ENCODE assay signal across 14 cellular contexts in the genomic region with DNA sequence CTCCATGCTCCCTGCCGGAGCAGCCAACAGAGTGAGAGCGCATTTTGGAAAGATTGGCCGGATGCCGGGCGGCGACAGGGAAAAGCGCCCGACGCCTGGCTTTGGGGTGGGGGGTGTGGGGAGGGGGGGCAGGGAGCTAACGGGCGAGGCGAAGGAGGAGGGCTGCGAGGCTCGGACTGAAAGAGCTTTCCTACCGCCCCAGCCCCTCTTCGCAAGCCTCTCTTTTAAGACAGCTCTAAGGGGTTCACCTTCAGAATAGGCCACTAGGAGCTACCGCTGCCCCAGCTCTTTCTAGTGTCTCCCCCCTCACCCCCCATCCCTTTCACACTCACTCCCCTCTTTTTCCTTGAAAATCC. TPM values are rescaled to one million over a fixed set of nuclear protein-coding genes. Genes with fewer than 3 reads are reported as not detected.
DNase-seq lines count a peak whose midpoint lies in the region; ATAC-seq, FAIRE-seq and TF ChIP-seq lines count a peak whose summit lies in the region.
"Had no signal": no experiment of that assay in that cellular context is flagged by ENCODE, and none has a peak within 500 bp of the region (broad histone marks: within the 10 kb centered on the region; RNA-seq: fewer than 3 reads in every experiment).

No MANE protein-coding gene starts in this region.

- H3K27ac Mint-ChIP-seq in immature natural killer cell = no peak overlapping the region

- H3K9me3 ChIP-seq in esophagus squamous epithelium (no peaks in the 10 kb centered on the region), neuronal stem cell (replicated peaks in 1 of 2; ENCODE audit: control insufficient read depth in 2 of 2, insufficient read depth in 1 of 2, low read depth in 1 of 2, low read length in 2 of 2) (peaks cover 0 to 3% of the 10 kb centered on the region in 2 donors), HepG2 (ENCODE audit: low read length) (no peaks in the 10 kb centered on the region)
- H3K9me3 ChIP-seq: Caco-2 had no signal

- H3K4me2 ChIP-seq in neuronal stem cell (ENCODE audit: insufficient read depth, low read length, poor library complexity, severe bottlenecking) = peak overlapping the region; percentile 99
- no peak overlapping the region for H3K4me2 ChIP-seq in HepG2 (ENCODE audit: low read depth, low read length)

- no peak overlapping the region for H3K14ac ChIP-seq in neuronal stem cell (ENCODE audit: low read length)

- TF ChIP-seq CTCF in AG09309 (IDR thresholded peaks at IDR 0.05; ENCODE audit: control insufficient read depth, insufficient read depth, low read depth, low read length, missing control alignments) = no peak
- TF ChIP-seq CTCF in HFF-Myc (IDR thresholded peaks at IDR 0.05; ENCODE audit: low read depth, low read length, missing control alignments) = no peak
- no peak for TF ChIP-seq CTCF in esophagus squamous epithelium (IDR thresholded peaks at IDR 0.05)
- no peak for TF ChIP-seq CTCF in HepG2 (CRISPR knock-in tag; IDR thresholded peaks at IDR 0.05)

- H3K27ac ChIP-seq in esophagus squamous epithelium (no peak overlapping the region), neuronal stem cell (replicated peaks; ENCODE audit: low read length) (peak overlapping the region; percentile 74), HepG2 (ENCODE audit: extremely low read length, insufficient read depth, low read length) (no peak overlapping the region)
- H3K27ac ChIP-seq: HL-60 had no signal

- H3K79me2 ChIP-seq in HepG2 (ENCODE audit: insufficient read depth, low read length) = no peaks in the 10 kb centered on the region

- WGBS in esophagus squamous epithelium, 2 donors = 8 to 10% methylated on average over 5 to 8 of the region's 17 CpGs
- WGBS in neuronal stem cell (ENCODE audit: extremely low coverage in 2 of 2, insufficient read length in 2 of 2, insufficient replicate concordance in 1 of 2), 2 donors = no CpG with 5 or more reads among the region's 17 CpGs
- WGBS in HepG2 (ENCODE audit: low lambda C conversion rate) = 59% methylated on average over 17 of the region's 17 CpGs

- H3K4me1 ChIP-seq in esophagus squamous epithelium = peaks cover 11 to 31% (median 13%) of the 10 kb centered on the region in 3 donors
- peaks cover 10 to 38% of the 10 kb centered on the region in 2 donors for H3K4me1 ChIP-seq in neuronal stem cell (ENCODE audit: control insufficient read depth in 2 of 2, insufficient read depth in 1 of 2, low read depth in 1 of 2, low read length in 2 of 2)
- H3K4me1 ChIP-seq in HepG2 (ENCODE audit: insufficient read depth, low read length) = no peaks in the 10 kb centered on the region
- H3K4me1 ChIP-seq: Caco-2 had no signal

- TF ChIP-seq EP300 in HepG2 (IDR thresholded peaks at IDR 0.05; ENCODE audit: low read depth in 2 of 2, low read length in 2 of 2) (no peak), HepG2 (CRISPR knock-in tag; IDR thresholded peaks at IDR 0.05; ENCODE audit: borderline replicate concordance) (no peak)

- H3K27me3 ChIP-seq in esophagus squamous epithelium (peaks cover 21 to 100% (median 49%) of the 10 kb centered on the region in 4 donors), neuronal stem cell (ENCODE audit: control insufficient read depth in 3 of 3, insufficient read depth in 3 of 3, low read depth in 1 of 3, low read length in 3 of 3) (peaks cover 17 to 97% (median 44%) of the 10 kb centered on the region in 3 experiments), HepG2 (ENCODE audit: control insufficient read depth in 1 of 2, insufficient read depth in 2 of 2, low read length in 2 of 2) (peaks cover 6 to 61% of the 10 kb centered on the region in 2 experiments; a peak in 4 of 5 replicates)

- peaks cover 0 to 5% (median 0%) of the 10 kb centered on the region in 3 donors for H3K36me3 Mint-ChIP-seq in immature natural killer cell

- DNase-seq in AG09309 (ENCODE audit: low read depth) (no peak), HFF-Myc (ENCODE audit: extremely low read depth, low read depth) (no peak), esophagus squamous epithelium (lab: John Stamatoyannopoulos, UW) (no peak), neuronal stem cell (ENCODE audit: low spot score) (peak; percentile 61), HepG2 (ENCODE audit: low spot score) (no peak), NCI-H146 (lab: John Stamatoyannopoulos, UW) (no peak), immature natural killer cell (no peak)
- DNase-seq in stimulated activated CD4-positive, alpha-beta T cell treated with anti-CD3 and anti-CD28 coated beads, Interleukin-4, amount 100 ng/mL, for 4 hours = no peak
- DNase-seq: Caco-2, NCI-H1105, small intestine had no signal

- CTCF ChIA-PET in HepG2 (lab: Yijun Ruan, JAX; ENCODE audit: low intra/inter-chr PET ratio, low total read pairs) = no interaction called here

- no peak overlapping the region for H4K8ac ChIP-seq in neuronal stem cell (ENCODE audit: low read depth, low read length)

- H3K4me3 Mint-ChIP-seq in immature natural killer cell = no peak overlapping the region
- H3K4me3 Mint-ChIP-seq: T-helper 1 cell treated with Interleukin-12 subunit alpha and Interleukin-12 subunit beta and Interleukin-4 antibody, amounts not matched to agents 30 μg/mL and 1 μg/mL, for 36 hours had no signal

- H3K4me3 ChIP-seq in AG09309 (ENCODE audit: control insufficient read depth, low read depth, low read length) (peak overlapping the region; percentile 28; the same call in 1 of the 2 replicates), HFF-Myc (replicated peaks; ENCODE audit: low read depth, low read length) (peak overlapping the region; percentile 13; the same call in 1 of the 2 replicates), esophagus squamous epithelium (peak overlapping the region in 3 of 4 donors; percentile 20 to 57 (median 20)), neuronal stem cell (ENCODE audit: low read length in 2 of 2) (peak overlapping the region; percentile 8 to 78), HepG2 (replicated peaks in 1 of 3; ENCODE audit: insufficient read depth in 1 of 3, low read depth in 2 of 3, low read length in 3 of 3) (no peak overlapping the region)
- H3K4me3 ChIP-seq: lung had no signal

- BruUV-seq in HepG2 (replicated peaks; lab: Mats Ljungman, UMichigan) = no TSS peak

- H2BK12ac ChIP-seq in neuronal stem cell (ENCODE audit: low read length) = no peak overlapping the region

- peaks cover 6% of the 10 kb centered on the region in 2 donors for H3K4me1 Mint-ChIP-seq in immature natural killer cell

- no peak for TF ChIP-seq POLR2A in esophagus squamous epithelium (IDR thresholded peaks at IDR 0.05)
- TF ChIP-seq POLR2A in HepG2 (IDR thresholded peaks at IDR 0.05; ENCODE audit: insufficient read depth in 1 of 2, low read depth in 2 of 2, low read length in 2 of 2) = no peak

- no peak overlapping the region for H3K4ac ChIP-seq in neuronal stem cell (ENCODE audit: low read length)

- H3K23ac ChIP-seq in neuronal stem cell (ENCODE audit: low read depth, low read length, poor library complexity) = peak overlapping the region; percentile 8

- H3K36me3 ChIP-seq in esophagus squamous epithelium = no peaks in the 10 kb centered on the region
- no peaks in the 10 kb centered on the region for H3K36me3 ChIP-seq in neuronal stem cell (replicated peaks in 1 of 2; ENCODE audit: control insufficient read depth in 2 of 2, insufficient read depth in 2 of 2, low read length in 2 of 2)
- no peaks in the 10 kb centered on the region for H3K36me3 ChIP-seq in HepG2 (replicated peaks in 1 of 2; ENCODE audit: control insufficient read depth in 1 of 2, insufficient read depth in 2 of 2, low read length in 2 of 2)

- intact Hi-C loops in esophagus squamous epithelium (cut with DNase I) = no loop called here
- intact Hi-C loops in HepG2 (cut with micrococcal nuclease; ENCODE audit: unreplicated experiment) = no loop called here

- H3K79me1 ChIP-seq in neuronal stem cell (ENCODE audit: low read depth, low read length) = no peaks in the 10 kb centered on the region

- ATAC-seq in HepG2 = no peak

- H4K20me1 ChIP-seq in HepG2 (ENCODE audit: insufficient read depth, low read length) = no peaks in the 10 kb centered on the region

- H3K9me3 Mint-ChIP-seq in immature natural killer cell = peaks cover 0 to 13% (median under 1%) of the 10 kb centered on the region in 6 donors

- peak overlapping the region; percentile 64 for H2BK15ac ChIP-seq in neuronal stem cell (ENCODE audit: low read length)

- TF ChIP-seq RAD21 in HepG2 (CRISPR knock-in tag; IDR thresholded peaks at IDR 0.05) = no peak

- H2BK5ac ChIP-seq in neuronal stem cell (ENCODE audit: low read length) = no peak overlapping the region

- no peak overlapping the region for H2AK5ac ChIP-seq in neuronal stem cell (ENCODE audit: low read depth, low read length)

- H4K91ac ChIP-seq in neuronal stem cell (ENCODE audit: low read depth, low read length, poor library complexity) = no peak overlapping the region

- POLR2A ChIA-PET in HepG2 (lab: Yijun Ruan, JAX) = no interaction called here

- H3K9ac ChIP-seq in neuronal stem cell (ENCODE audit: low read depth, low read length, poor library complexity) = no peak overlapping the region
- no peak overlapping the region for H3K9ac ChIP-seq in HepG2 (ENCODE audit: insufficient read depth, low read depth, low read length)

- in situ Hi-C loops in HepG2 (cut with HindIII; ENCODE audit: extremely low pct_ligation_motif_present, low pct_unique_long_range_greater_than_20kb) = no loop called here

- H3K18ac ChIP-seq in neuronal stem cell (ENCODE audit: low read length) = peak overlapping the region; percentile 96

- peak overlapping the region; percentile 44 for H2BK120ac ChIP-seq in neuronal stem cell (ENCODE audit: low read depth, low read length)

- FAIRE-seq in HepG2 (lab: Jason Lieb, UNC) = no peak
- FAIRE-seq: small intestine had no signal

- peak overlapping the region; percentile 86 for H2AFZ ChIP-seq in neuronal stem cell (ENCODE audit: low read length)
- H2AFZ ChIP-seq in HepG2 (ENCODE audit: low read length) = no peak overlapping the region

- peaks cover 37 to 53% (median 50%) of the 10 kb centered on the region in 3 donors for H3K27me3 Mint-ChIP-seq in immature natural killer cell (ENCODE audit: low read depth in 3 of 3)

RNA-seq across cellular contexts. Expression of a gene that starts 3.5 kb away (rescaled TPM):
- total RNA-seq in esophagus squamous epithelium = not detected
- 0.39 TPM for polyA plus RNA-seq in neuronal stem cell (2013, experiment 1 of 2)
- polyA plus RNA-seq in neuronal stem cell (2013, experiment 2 of 2) = 0.43 TPM
- total RNA-seq in HepG2 (2016; rRNA removed; fragmentation: Illumina TruSeq; extraction: Trizol) = not detected in 2 replicates
- not detected in 2 replicates for total RNA-seq in HepG2 (2016; cell fraction: cytosol; rRNA removed; fragmentation: Illumina TruSeq; extraction: Trizol; ENCODE audit: low read depth)
- total RNA-seq in HepG2 (2016; cell fraction: insoluble cytoplasmic fraction; rRNA removed; fragmentation: Illumina TruSeq; extraction: Trizol) = not detected in 2 replicates
- total RNA-seq in HepG2 (2016; cell fraction: membrane; rRNA removed; fragmentation: Illumina TruSeq; extraction: Trizol) = not detected in 2 replicates
- not detected in 2 replicates for total RNA-seq in HepG2 (2016; cell fraction: nucleus; rRNA removed; fragmentation: Illumina TruSeq; extraction: Trizol)
- not detected in 2 replicates for polyA plus RNA-seq in HepG2 (2011; rRNA removed)
- not detected in 2 replicates for polyA plus RNA-seq in HepG2 (2011; cell fraction: cytosol; rRNA removed)
- not detected in 2 replicates for polyA plus RNA-seq in HepG2 (2011; cell fraction: nucleus; rRNA removed)
- polyA plus RNA-seq in HepG2 (2012) = not detected in 2 replicates
- not detected in 2 replicates for polyA plus RNA-seq in HepG2 (2016; cell fraction: cytosol; fragmentation: Illumina TruSeq; extraction: Trizol; ENCODE audit: low read depth)
- polyA plus RNA-seq in HepG2 (2016; cell fraction: insoluble cytoplasmic fraction; fragmentation: Illumina TruSeq; extraction: Trizol; ENCODE audit: low read depth) = not detected in 2 replicates
- polyA plus RNA-seq in HepG2 (2016; cell fraction: membrane; fragmentation: Illumina TruSeq; extraction: Trizol; ENCODE audit: low read depth) = not detected in 2 replicates
- not detected in 2 replicates for polyA plus RNA-seq in HepG2 (2016; cell fraction: nucleus; fragmentation: Illumina TruSeq; extraction: Trizol; ENCODE audit: insufficient read depth, low read depth)
- not detected in 2 replicates for polyA minus RNA-seq in HepG2 (2011; rRNA and poly(A)+ RNA removed; ENCODE audit: low replicate concordance)
- polyA minus RNA-seq in HepG2 (2011; cell fraction: cytosol; rRNA and poly(A)+ RNA removed) = not detected in 2 replicates
- not detected in 2 replicates for polyA minus RNA-seq in HepG2 (2011; cell fraction: nucleus; rRNA and poly(A)+ RNA removed)
- not detected for polyA plus RNA-seq in immature natural killer cell
- total RNA-seq: Caco-2, lung had no signal
- polyA plus RNA-seq: lung, small intestine had no signal

Comparison
In these comparisons a context has a peak if more than half of its experiments do, and no peak if none do; other contexts are left out.
1. H3K4me3 ChIP-seq: peak in AG09309 (single experiment), HFF-Myc (single experiment), esophagus squamous epithelium (3 of 4) and neuronal stem cell (2 of 2); none in HepG2 (0 of 3).